In genomic region chr6:24666097-24666615, GRCh38 we compare ENCODE assay signal across 1 cellular context.
TF ChIP-seq lines count a peak whose summit lies in the region.

No MANE protein-coding gene starts in this region.

TF ChIP-seq in HepG2, 621 proteins besides CTCF, POLR2A, EP300 and RAD21 (continued from another document and continues in another):
- TF ChIP-seq DPF2 (CRISPR knock-in tag; IDR thresholded peaks at IDR 0.05; ENCODE audit: borderline replicate concordance, low read depth) (no peak), POLR2AphosphoS5 (IDR thresholded peaks at IDR 0.05; ENCODE audit: low read depth, low read length) (no peak), ZNF746 (CRISPR knock-in tag; IDR thresholded peaks at IDR 0.05) (no peak), ZC3H4 (CRISPR knock-in tag; IDR thresholded peaks at IDR 0.05; ENCODE audit: borderline replicate concordance) (no peak), ZFP36L1 (CRISPR knock-in tag; IDR thresholded peaks at IDR 0.05) (no peak), RXRB (CRISPR knock-in tag; IDR thresholded peaks at IDR 0.05; ENCODE audit: borderline replicate concordance) (no peak), PRDM15 (CRISPR knock-in tag; IDR thresholded peaks at IDR 0.05) (no peak), HNRNPLL (IDR thresholded peaks at IDR 0.05; ENCODE audit: low read depth, low read length, poor library complexity, severe bottlenecking) (peak; percentile 80), MXD3 (CRISPR knock-in tag; IDR thresholded peaks at IDR 0.05) (no peak), SPEN (CRISPR knock-in tag; IDR thresholded peaks at IDR 0.05; ENCODE audit: low read depth) (no peak), NKX3-1 (CRISPR knock-in tag; IDR thresholded peaks at IDR 0.05) (no peak), TEAD3 (CRISPR knock-in tag; optimal IDR thresholded peaks at IDR 0.05; ENCODE audit: borderline replicate concordance) (no peak), IKZF4 (CRISPR knock-in tag; IDR thresholded peaks at IDR 0.05; ENCODE audit: borderline replicate concordance, low read depth, not compliant biosample characterization) (peak; percentile 32), ZNF770 (CRISPR knock-in tag; IDR thresholded peaks at IDR 0.05) (peak; percentile 19), MEIS1 (CRISPR knock-in tag; IDR thresholded peaks at IDR 0.05; ENCODE audit: borderline replicate concordance) (no peak), SSRP1 (CRISPR knock-in tag; IDR thresholded peaks at IDR 0.05) (peak; percentile 84; the same call in 1 of the 2 replicates), ZMAT3 (CRISPR knock-in tag; conservative IDR thresholded peaks at IDR 0.05) (no peak), ZNF567 (CRISPR knock-in tag; IDR thresholded peaks at IDR 0.05; ENCODE audit: borderline replicate concordance) (0 out of 2 replicates have a peak, but pooled peaks have one; percentile 53), MTA1 (CRISPR knock-in tag; IDR thresholded peaks at IDR 0.05; ENCODE audit: borderline replicate concordance) (no peak), ZSCAN12 (CRISPR knock-in tag; IDR thresholded peaks at IDR 0.05) (peak; percentile 40; the same call in 1 of the 2 replicates), ZNF564 (CRISPR knock-in tag; IDR thresholded peaks at IDR 0.05) (peak; percentile 60), PLRG1 (conservative IDR thresholded peaks at IDR 0.05) (no peak), ELF4 (CRISPR knock-in tag; IDR thresholded peaks at IDR 0.05; ENCODE audit: borderline replicate concordance) (peak; percentile 73), ZNF563 (CRISPR knock-in tag; IDR thresholded peaks at IDR 0.05) (no peak), ERF (CRISPR knock-in tag; IDR thresholded peaks at IDR 0.05) (no peak), ZNF207 (IDR thresholded peaks at IDR 0.05; ENCODE audit: borderline replicate concordance) (no peak), KDM2A (CRISPR knock-in tag; IDR thresholded peaks at IDR 0.05; ENCODE audit: borderline replicate concordance, low read depth) (no peak), GRHL1 (CRISPR knock-in tag; conservative IDR thresholded peaks at IDR 0.05) (no peak), MED13 (CRISPR knock-in tag; IDR thresholded peaks at IDR 0.05) (no peak), RAD51 (IDR thresholded peaks at IDR 0.05; ENCODE audit: borderline replicate concordance) (no peak), ZNF343 (CRISPR knock-in tag; IDR thresholded peaks at IDR 0.05) (no peak), ZSCAN5A (CRISPR knock-in tag; IDR thresholded peaks at IDR 0.05; ENCODE audit: borderline replicate concordance) (no peak), STAG1 (CRISPR knock-in tag; IDR thresholded peaks at IDR 0.05) (0 out of 2 replicates have a peak, but pooled peaks have one; percentile 24), ZFAT (CRISPR knock-in tag; conservative IDR thresholded peaks at IDR 0.05) (no peak)
- TF ChIP-seq, protein P1, sequence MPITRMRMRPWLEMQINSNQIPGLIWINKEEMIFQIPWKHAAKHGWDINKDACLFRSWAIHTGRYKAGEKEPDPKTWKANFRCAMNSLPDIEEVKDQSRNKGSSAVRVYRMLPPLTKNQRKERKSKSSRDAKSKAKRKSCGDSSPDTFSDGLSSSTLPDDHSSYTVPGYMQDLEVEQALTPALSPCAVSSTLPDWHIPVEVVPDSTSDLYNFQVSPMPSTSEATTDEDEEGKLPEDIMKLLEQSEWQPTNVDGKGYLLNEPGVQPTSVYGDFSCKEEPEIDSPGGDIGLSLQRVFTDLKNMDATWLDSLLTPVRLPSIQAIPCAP (CRISPR knock-in tag; IDR thresholded peaks at IDR 0.05; ENCODE audit: low read depth), result no peak
- TF ChIP-seq, protein P2, sequence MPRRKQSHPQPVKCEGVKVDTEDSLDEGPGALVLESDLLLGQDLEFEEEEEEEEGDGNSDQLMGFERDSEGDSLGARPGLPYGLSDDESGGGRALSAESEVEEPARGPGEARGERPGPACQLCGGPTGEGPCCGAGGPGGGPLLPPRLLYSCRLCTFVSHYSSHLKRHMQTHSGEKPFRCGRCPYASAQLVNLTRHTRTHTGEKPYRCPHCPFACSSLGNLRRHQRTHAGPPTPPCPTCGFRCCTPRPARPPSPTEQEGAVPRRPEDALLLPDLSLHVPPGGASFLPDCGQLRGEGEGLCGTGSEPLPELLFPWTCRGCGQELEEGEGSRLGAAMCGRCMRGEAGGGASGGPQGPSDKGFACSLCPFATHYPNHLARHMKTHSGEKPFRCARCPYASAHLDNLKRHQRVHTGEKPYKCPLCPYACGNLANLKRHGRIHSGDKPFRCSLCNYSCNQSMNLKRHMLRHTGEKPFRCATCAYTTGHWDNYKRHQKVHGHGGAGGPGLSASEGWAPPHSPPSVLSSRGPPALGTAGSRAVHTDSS (CRISPR knock-in tag; conservative IDR thresholded peaks at IDR 0.05), result no peak
- TF ChIP-seq, protein P3, sequence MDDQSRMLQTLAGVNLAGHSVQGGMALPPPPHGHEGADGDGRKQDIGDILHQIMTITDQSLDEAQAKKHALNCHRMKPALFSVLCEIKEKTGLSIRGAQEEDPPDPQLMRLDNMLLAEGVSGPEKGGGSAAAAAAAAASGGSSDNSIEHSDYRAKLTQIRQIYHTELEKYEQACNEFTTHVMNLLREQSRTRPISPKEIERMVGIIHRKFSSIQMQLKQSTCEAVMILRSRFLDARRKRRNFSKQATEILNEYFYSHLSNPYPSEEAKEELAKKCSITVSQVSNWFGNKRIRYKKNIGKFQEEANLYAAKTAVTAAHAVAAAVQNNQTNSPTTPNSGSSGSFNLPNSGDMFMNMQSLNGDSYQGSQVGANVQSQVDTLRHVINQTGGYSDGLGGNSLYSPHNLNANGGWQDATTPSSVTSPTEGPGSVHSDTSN (CRISPR knock-in tag; IDR thresholded peaks at IDR 0.05; ENCODE audit: borderline replicate concordance), result no peak
- TF ChIP-seq, protein P4, sequence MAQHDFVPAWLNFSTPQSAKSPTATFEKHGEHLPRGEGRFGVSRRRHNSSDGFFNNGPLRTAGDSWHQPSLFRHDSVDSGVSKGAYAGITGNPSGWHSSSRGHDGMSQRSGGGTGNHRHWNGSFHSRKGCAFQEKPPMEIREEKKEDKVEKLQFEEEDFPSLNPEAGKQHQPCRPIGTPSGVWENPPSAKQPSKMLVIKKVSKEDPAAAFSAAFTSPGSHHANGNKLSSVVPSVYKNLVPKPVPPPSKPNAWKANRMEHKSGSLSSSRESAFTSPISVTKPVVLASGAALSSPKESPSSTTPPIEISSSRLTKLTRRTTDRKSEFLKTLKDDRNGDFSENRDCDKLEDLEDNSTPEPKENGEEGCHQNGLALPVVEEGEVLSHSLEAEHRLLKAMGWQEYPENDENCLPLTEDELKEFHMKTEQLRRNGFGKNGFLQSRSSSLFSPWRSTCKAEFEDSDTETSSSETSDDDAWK (CRISPR knock-in tag; IDR thresholded peaks at IDR 0.05), result no peak
- TF ChIP-seq, protein P5, sequence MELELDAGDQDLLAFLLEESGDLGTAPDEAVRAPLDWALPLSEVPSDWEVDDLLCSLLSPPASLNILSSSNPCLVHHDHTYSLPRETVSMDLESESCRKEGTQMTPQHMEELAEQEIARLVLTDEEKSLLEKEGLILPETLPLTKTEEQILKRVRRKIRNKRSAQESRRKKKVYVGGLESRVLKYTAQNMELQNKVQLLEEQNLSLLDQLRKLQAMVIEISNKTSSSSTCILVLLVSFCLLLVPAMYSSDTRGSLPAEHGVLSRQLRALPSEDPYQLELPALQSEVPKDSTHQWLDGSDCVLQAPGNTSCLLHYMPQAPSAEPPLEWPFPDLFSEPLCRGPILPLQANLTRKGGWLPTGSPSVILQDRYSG (CRISPR knock-in tag; IDR thresholded peaks at IDR 0.05), result no peak
- TF ChIP-seq, protein P6, sequence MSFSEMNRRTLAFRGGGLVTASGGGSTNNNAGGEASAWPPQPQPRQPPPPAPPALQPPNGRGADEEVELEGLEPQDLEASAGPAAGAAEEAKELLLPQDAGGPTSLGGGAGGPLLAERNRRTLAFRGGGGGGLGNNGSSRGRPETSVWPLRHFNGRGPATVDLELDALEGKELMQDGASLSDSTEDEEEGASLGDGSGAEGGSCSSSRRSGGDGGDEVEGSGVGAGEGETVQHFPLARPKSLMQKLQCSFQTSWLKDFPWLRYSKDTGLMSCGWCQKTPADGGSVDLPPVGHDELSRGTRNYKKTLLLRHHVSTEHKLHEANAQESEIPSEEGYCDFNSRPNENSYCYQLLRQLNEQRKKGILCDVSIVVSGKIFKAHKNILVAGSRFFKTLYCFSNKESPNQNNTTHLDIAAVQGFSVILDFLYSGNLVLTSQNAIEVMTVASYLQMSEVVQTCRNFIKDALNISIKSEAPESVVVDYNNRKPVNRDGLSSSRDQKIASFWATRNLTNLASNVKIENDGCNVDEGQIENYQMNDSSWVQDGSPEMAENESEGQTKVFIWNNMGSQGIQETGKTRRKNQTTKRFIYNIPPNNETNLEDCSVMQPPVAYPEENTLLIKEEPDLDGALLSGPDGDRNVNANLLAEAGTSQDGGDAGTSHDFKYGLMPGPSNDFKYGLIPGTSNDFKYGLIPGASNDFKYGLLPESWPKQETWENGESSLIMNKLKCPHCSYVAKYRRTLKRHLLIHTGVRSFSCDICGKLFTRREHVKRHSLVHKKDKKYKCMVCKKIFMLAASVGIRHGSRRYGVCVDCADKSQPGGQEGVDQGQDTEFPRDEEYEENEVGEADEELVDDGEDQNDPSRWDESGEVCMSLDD (CRISPR knock-in tag; IDR thresholded peaks at IDR 0.05; ENCODE audit: borderline replicate concordance), result no peak
- TF ChIP-seq, protein P7, sequence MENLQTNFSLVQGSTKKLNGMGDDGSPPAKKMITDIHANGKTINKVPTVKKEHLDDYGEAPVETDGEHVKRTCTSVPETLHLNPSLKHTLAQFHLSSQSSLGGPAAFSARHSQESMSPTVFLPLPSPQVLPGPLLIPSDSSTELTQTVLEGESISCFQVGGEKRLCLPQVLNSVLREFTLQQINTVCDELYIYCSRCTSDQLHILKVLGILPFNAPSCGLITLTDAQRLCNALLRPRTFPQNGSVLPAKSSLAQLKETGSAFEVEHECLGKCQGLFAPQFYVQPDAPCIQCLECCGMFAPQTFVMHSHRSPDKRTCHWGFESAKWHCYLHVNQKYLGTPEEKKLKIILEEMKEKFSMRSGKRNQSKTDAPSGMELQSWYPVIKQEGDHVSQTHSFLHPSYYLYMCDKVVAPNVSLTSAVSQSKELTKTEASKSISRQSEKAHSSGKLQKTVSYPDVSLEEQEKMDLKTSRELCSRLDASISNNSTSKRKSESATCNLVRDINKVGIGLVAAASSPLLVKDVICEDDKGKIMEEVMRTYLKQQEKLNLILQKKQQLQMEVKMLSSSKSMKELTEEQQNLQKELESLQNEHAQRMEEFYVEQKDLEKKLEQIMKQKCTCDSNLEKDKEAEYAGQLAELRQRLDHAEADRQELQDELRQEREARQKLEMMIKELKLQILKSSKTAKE (CRISPR knock-in tag; IDR thresholded peaks at IDR 0.05; ENCODE audit: borderline replicate concordance), result no peak
